In genomic region chr11:2480874-2481220, GRCh38 we compare ENCODE assay signal across 1 cellular context.
A peak's percentile ranks its signal among the peaks of the same experiment; 100 is the strongest.
TF ChIP-seq lines count a peak whose summit lies in the region.

No MANE protein-coding gene starts in this region.

TF ChIP-seq in HepG2, 621 proteins besides CTCF, POLR2A, EP300 and RAD21 (continued from another document):
- TF ChIP-seq CREB1 (IDR thresholded peaks at IDR 0.05) (peak; percentile 46; the same call in 1 of the 2 replicates), CREB1 (CRISPR knock-in tag; IDR thresholded peaks at IDR 0.05) (no peak)
